20 cellular contexts compared by ENCODE assay signal in genomic region chr18:38427736-38428135, GRCh38.
A peak's percentile ranks its signal among the peaks of the same experiment; 100 is the strongest.
DNase-seq lines count a peak whose midpoint lies in the region; ATAC-seq, FAIRE-seq and TF ChIP-seq lines count a peak whose summit lies in the region.
"Had no signal": no experiment of that assay in that cellular context is flagged by ENCODE, and none has a peak within 500 bp of the region (broad histone marks: within the 10 kb centered on the region; RNA-seq: fewer than 3 reads in every experiment).

No MANE protein-coding gene starts in this region.

- H3K9me3 ChIP-seq in H1 (ENCODE audit: insufficient read depth in 2 of 2, low read depth in 1 of 2, low read length in 1 of 2) (no peaks in the 10 kb centered on the region), neural cell (ENCODE audit: low read length) (no peaks in the 10 kb centered on the region)
- H3K9me3 ChIP-seq: BE2C had no signal

- POLR2A ChIA-PET in H1 (lab: Charles Lee; ENCODE audit: partially characterized antibody): no interaction called here

- H2BK20ac ChIP-seq in H1 (ENCODE audit: low read length): 0 out of 2 replicates have a peak overlapping the region, but pooled peaks have one; percentile 27

- no peak overlapping the region for H4K91ac ChIP-seq in H1 (replicated peaks; ENCODE audit: insufficient read length, low read length)

- H2AFZ ChIP-seq in H1 (ENCODE audit: low read length) (no peak overlapping the region), neural cell (ENCODE audit: low read depth, low read length) (no peak overlapping the region)

- no peak for TF ChIP-seq POLR2A in H1 (IDR thresholded peaks at IDR 0.05; ENCODE audit: control extremely low read depth in 1 of 2, low read depth in 2 of 2, low read length in 2 of 2)

- H3K9ac ChIP-seq in H1 (replicated peaks in 1 of 4; ENCODE audit: extremely low read depth in 1 of 4, low read depth in 3 of 4, low read length in 3 of 4) (no peak overlapping the region), neural cell (ENCODE audit: low read length) (peak overlapping the region; percentile 18)
- H3K9ac ChIP-seq: BLaER1 treated with 17β-estradiol and CSF1 and Interleukin-3, amounts not matched to agents 10 nM and 100 nM had no signal

- DNase-seq in NCI-H146 (lab: John Stamatoyannopoulos, UW): peak; percentile 39
- no peak for DNase-seq in NCI-H146 treated with DMSO at 0.1 percent for 48 hours (lab: John Stamatoyannopoulos, UW; ENCODE audit: unreplicated experiment)
- DNase-seq in H1 (ENCODE audit: low read depth in 1 of 2, low spot score in 2 of 2): no peak
- DNase-seq in activated effector memory CD4-positive, alpha-beta T cell treated with Interleukin-2 at 50 U/mL for 16 hours: no peak
- no peak for DNase-seq in DMS 273 treated with DMSO at 0.1 percent for 48 hours (lab: John Stamatoyannopoulos, UW)
- DNase-seq: ACHN; AML-193; CD4-positive, alpha-beta T cell; CD8-positive, alpha-beta memory T cell; GOT3; H7; HCEC 1CT had no signal

- WGBS in H1 (ENCODE audit: extremely low coverage in 1 of 2, insufficient coverage in 1 of 2, insufficient read length in 1 of 2, insufficient replicate concordance in 2 of 2, low coverage in 1 of 2, low lambda C conversion rate in 2 of 2, missing lambda C conversion rate in 1 of 2), 2 experiments: 64% methylated on average over 4 of the region's 4 CpGs; no CpG with 5 or more reads in 1 of the 2 experiments

- no peaks in the 10 kb centered on the region for H3K9me2 ChIP-seq in neural cell (ENCODE audit: insufficient read depth, low read length)

- no peaks in the 10 kb centered on the region; the same call in 1 of the 2 replicates for H3K23me2 ChIP-seq in H1 (ENCODE audit: low read depth, low read length)

- no peak overlapping the region for H4K5ac ChIP-seq in H1 (ENCODE audit: insufficient read length, low read depth, low read length)

- H3K27ac ChIP-seq in H1 (ENCODE audit: low read depth, low read length) (no peak overlapping the region), neural cell (ENCODE audit: low read length) (peak overlapping the region; percentile 70)
- H3K27ac ChIP-seq: 22Rv1; BLaER1 treated with 17β-estradiol and CSF1 and Interleukin-3, amounts not matched to agents 10 nM and 100 nM had no signal

- TF ChIP-seq EP300 in H1 (IDR thresholded peaks at IDR 0.05; ENCODE audit: borderline replicate concordance in 1 of 2, low read depth in 2 of 2, low read length in 2 of 2): no peak
- TF ChIP-seq EP300 in neural cell (conservative IDR thresholded peaks at IDR 0.05; ENCODE audit: poor library complexity, severe bottlenecking): no peak

- H3K4me1 ChIP-seq in H1 (replicated peaks in 1 of 4; ENCODE audit: control insufficient read depth in 3 of 4, insufficient read depth in 4 of 4, low read length in 3 of 4): peaks cover 0 to 4% (median 2%) of the 10 kb centered on the region in 4 experiments; a peak in 3 of 7 replicates
- H3K4me1 ChIP-seq: BE2C had no signal

- H3K56ac ChIP-seq in H1 (replicated peaks; ENCODE audit: insufficient read length, low read depth, low read length): no peak overlapping the region

- TF ChIP-seq RAD21 in H1 (IDR thresholded peaks at IDR 0.05 in 1 of 2, conservative IDR thresholded peaks at IDR 0.05 in 1 of 2; ENCODE audit: low read depth in 2 of 2, low read length in 2 of 2): no peak
- TF ChIP-seq RAD21 in neural cell (conservative IDR thresholded peaks at IDR 0.05): no peak

- H3K79me1 ChIP-seq in H1 (ENCODE audit: low read depth, low read length): no peaks in the 10 kb centered on the region

- H2AK5ac ChIP-seq in H1 (ENCODE audit: low read depth, low read length): no peak overlapping the region

- no peaks in the 10 kb centered on the region for H4K20me1 ChIP-seq in H1 (replicated peaks in 1 of 2; ENCODE audit: control insufficient read depth in 1 of 2, insufficient read depth in 2 of 2, low read length in 2 of 2)
- H4K20me1 ChIP-seq in neural cell (ENCODE audit: insufficient read depth): no peaks in the 10 kb centered on the region
- H4K20me1 ChIP-seq: BLaER1 treated with 17β-estradiol and CSF1 and Interleukin-3, amounts not matched to agents 10 nM and 100 nM had no signal

- H3K36me3 ChIP-seq in H1 (ENCODE audit: control insufficient read depth in 2 of 4, insufficient read depth in 4 of 4, low read length in 3 of 4) (no peaks in the 10 kb centered on the region), neural cell (ENCODE audit: insufficient read depth, low read length) (no peaks in the 10 kb centered on the region)
- H3K36me3 ChIP-seq: BE2C; BLaER1 treated with 17β-estradiol and CSF1 and Interleukin-3, amounts not matched to agents 10 nM and 100 nM had no signal

- no peak overlapping the region for H2BK120ac ChIP-seq in H1 (replicated peaks; ENCODE audit: low read depth, low read length)

- FAIRE-seq in H1 (lab: Jason Lieb, UNC): no peak
- FAIRE-seq: A204.1, G401.6, GM12892 had no signal

- no peaks in the 10 kb centered on the region for H3F3A ChIP-seq in neural cell (ENCODE audit: insufficient read depth, low read length, poor library complexity, severe bottlenecking)

- no peak overlapping the region for H2BK15ac ChIP-seq in H1 (ENCODE audit: low read length)

- no peak overlapping the region for H2BK5ac ChIP-seq in H1 (ENCODE audit: low read depth, low read length)

- H3K23ac ChIP-seq in H1 (ENCODE audit: insufficient read length): no peak overlapping the region

- CTCF ChIA-PET in H1 (lab: Charles Lee; ENCODE audit: partially characterized antibody): no interaction called here

- no peak overlapping the region for H3K4ac ChIP-seq in H1 (replicated peaks; ENCODE audit: insufficient read length, low read depth, low read length)

- H3K4me2 ChIP-seq in H1 (ENCODE audit: insufficient read depth in 1 of 2, low read depth in 2 of 2, low read length in 2 of 2): no peak overlapping the region
- no peak overlapping the region for H3K4me2 ChIP-seq in neural cell (ENCODE audit: low read length)

- H3K27me3 ChIP-seq in H1 (replicated peaks in 1 of 4; ENCODE audit: control insufficient read depth in 3 of 4, extremely low read depth in 1 of 4, insufficient read depth in 3 of 4, low read length in 3 of 4) (no peaks in the 10 kb centered on the region), neural cell (ENCODE audit: insufficient read depth, low read depth, low read length) (no peaks in the 10 kb centered on the region)
- H3K27me3 ChIP-seq: BE2C; BLaER1 treated with 17β-estradiol and CSF1 and Interleukin-3, amounts not matched to agents 10 nM and 100 nM had no signal

- ATAC-seq in HG02623 (IDR thresholded peaks at IDR 0.05; ENCODE audit: unreplicated experiment): no peak

- TF ChIP-seq CTCF in H1 (IDR thresholded peaks at IDR 0.05; ENCODE audit: control extremely low read depth in 1 of 3, insufficient read depth in 1 of 3, low read depth in 1 of 3, low read length in 3 of 3) (no peak), neural cell (IDR thresholded peaks at IDR 0.05; ENCODE audit: poor library complexity, severe bottlenecking) (no peak)

- no peak overlapping the region for H3K14ac ChIP-seq in H1 (ENCODE audit: insufficient read length)

- H3K18ac ChIP-seq in H1 (ENCODE audit: extremely low read depth, low read length): no peak overlapping the region

- H4K8ac ChIP-seq in H1 (ENCODE audit: extremely low read depth, insufficient read depth, low read length): no peak overlapping the region

- no peak overlapping the region for H2BK12ac ChIP-seq in H1 (ENCODE audit: low read depth, low read length)

- H3K4me3 ChIP-seq in H1 (ENCODE audit: extremely low read depth in 1 of 4, insufficient read depth in 2 of 4, low read depth in 3 of 4, low read length in 4 of 4) (no peak overlapping the region), neural cell (ENCODE audit: low read length) (no peak overlapping the region)
- H3K4me3 ChIP-seq: BLaER1 treated with 17β-estradiol and CSF1 and Interleukin-3, amounts not matched to agents 10 nM and 100 nM had no signal

- H3K79me2 ChIP-seq in H1 (ENCODE audit: control insufficient read depth in 1 of 2, insufficient read depth in 2 of 2, low read length in 2 of 2): no peaks in the 10 kb centered on the region
- H3K79me2 ChIP-seq in neural cell (replicated peaks; ENCODE audit: insufficient read depth, low read length): no peaks in the 10 kb centered on the region

TF ChIP-seq in H1, 55 proteins besides CTCF, POLR2A, EP300 and RAD21 (continues in another document):
- TF ChIP-seq JUN (IDR thresholded peaks at IDR 0.05; ENCODE audit: low read depth, low read length) (no peak), NANOG (IDR thresholded peaks at IDR 0.05; ENCODE audit: insufficient read depth, low read depth, low read length, poor library complexity, severe bottlenecking) (no peak), BRCA1 (IDR thresholded peaks at IDR 0.05; ENCODE audit: low read depth, low read length) (no peak), ASH2L (IDR thresholded peaks at IDR 0.05; ENCODE audit: low read length) (no peak)
- TF ChIP-seq, protein P1, sequence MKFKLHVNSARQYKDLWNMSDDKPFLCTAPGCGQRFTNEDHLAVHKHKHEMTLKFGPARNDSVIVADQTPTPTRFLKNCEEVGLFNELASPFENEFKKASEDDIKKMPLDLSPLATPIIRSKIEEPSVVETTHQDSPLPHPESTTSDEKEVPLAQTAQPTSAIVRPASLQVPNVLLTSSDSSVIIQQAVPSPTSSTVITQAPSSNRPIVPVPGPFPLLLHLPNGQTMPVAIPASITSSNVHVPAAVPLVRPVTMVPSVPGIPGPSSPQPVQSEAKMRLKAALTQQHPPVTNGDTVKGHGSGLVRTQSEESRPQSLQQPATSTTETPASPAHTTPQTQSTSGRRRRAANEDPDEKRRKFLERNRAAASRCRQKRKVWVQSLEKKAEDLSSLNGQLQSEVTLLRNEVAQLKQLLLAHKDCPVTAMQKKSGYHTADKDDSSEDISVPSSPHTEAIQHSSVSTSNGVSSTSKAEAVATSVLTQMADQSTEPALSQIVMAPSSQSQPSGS (IDR thresholded peaks at IDR 0.05; ENCODE audit: low read length): no peak

TF ChIP-seq in neural cell, 6 proteins besides CTCF, POLR2A, EP300 and RAD21 (continues in another document):
- no peak for TF ChIP-seq TAF1 (IDR thresholded peaks at IDR 0.05; ENCODE audit: low read depth)
